In genomic region chr7:150801946-150802771, GRCh38 we compare ENCODE assay signal across 19 cellular contexts. TPM values are rescaled to one million over a fixed set of nuclear protein-coding genes. Genes with fewer than 3 reads are reported as not detected.
DNase-seq lines count a peak whose midpoint lies in the region; ATAC-seq and TF ChIP-seq lines count a peak whose summit lies in the region.
"Had no signal": no experiment of that assay in that cellular context is flagged by ENCODE, and none has a peak within 500 bp of the region (broad histone marks: within the 10 kb centered on the region; RNA-seq: fewer than 3 reads in every experiment).

No MANE protein-coding gene starts in this region.

- peak overlapping the region; percentile 67 for H3K4me3 Mint-ChIP-seq in Calu3 (ENCODE audit: low read depth, unreplicated experiment)

- no peak overlapping the region for H2BK5ac ChIP-seq in trophoblast cell (ENCODE audit: low read depth, low read length, poor library complexity)

- no peak for TF ChIP-seq CTCF in Calu3 (IDR thresholded peaks at IDR 0.05; ENCODE audit: unreplicated experiment)
- TF ChIP-seq CTCF in hepatocyte (IDR thresholded peaks at IDR 0.05; ENCODE audit: poor library complexity): no peak

- H3K4me1 ChIP-seq in hepatocyte (ENCODE audit: insufficient read depth) (no peaks in the 10 kb centered on the region), trophoblast cell (ENCODE audit: control insufficient read depth in 1 of 2, insufficient read depth in 2 of 2, low read length in 2 of 2) (peaks cover 6 to 9% of the 10 kb centered on the region in 2 experiments)

- H4K8ac ChIP-seq in trophoblast cell (ENCODE audit: low read depth, low read length): no peak overlapping the region

- H3K36me3 ChIP-seq in hepatocyte (replicated peaks; ENCODE audit: insufficient read depth, low read depth): no peaks in the 10 kb centered on the region
- H3K36me3 ChIP-seq in trophoblast cell (ENCODE audit: control insufficient read depth in 1 of 2, insufficient read depth in 2 of 2, low read length in 2 of 2): no peaks in the 10 kb centered on the region

- H3K4ac ChIP-seq in trophoblast cell (ENCODE audit: low read depth, low read length): no peak overlapping the region

- no peaks in the 10 kb centered on the region for H3K4me1 Mint-ChIP-seq in Calu3 (ENCODE audit: low read depth, unreplicated experiment)

- H2AK5ac ChIP-seq in trophoblast cell (ENCODE audit: low read length): no peak overlapping the region

- no peak overlapping the region for H3K27ac ChIP-seq in hepatocyte
- no peak overlapping the region for H3K27ac ChIP-seq in trophoblast cell (ENCODE audit: low read depth, low read length)
- H3K27ac ChIP-seq: SK-N-MC had no signal

- no peak overlapping the region for H3K27ac Mint-ChIP-seq in Calu3 (ENCODE audit: unreplicated experiment)
- H3K27ac Mint-ChIP-seq: activated CD4-positive, alpha-beta T cell treated with anti-CD3 and anti-CD28 coated beads for 36 hours had no signal

- no peaks in the 10 kb centered on the region for H3K9me3 ChIP-seq in hepatocyte (ENCODE audit: low read depth)
- peaks cover 7% of the 10 kb centered on the region for H3K9me3 ChIP-seq in trophoblast cell (ENCODE audit: insufficient read depth, low read depth, low read length)

- no peak overlapping the region for H3K14ac ChIP-seq in trophoblast cell (ENCODE audit: low read length)

- intact Hi-C loops in Calu3 (cut with micrococcal nuclease; ENCODE audit: unreplicated experiment): no loop called here

- H3K79me1 ChIP-seq in trophoblast cell (ENCODE audit: low read length): no peaks in the 10 kb centered on the region

- H3K36me3 Mint-ChIP-seq in Calu3 (ENCODE audit: insufficient read depth, unreplicated experiment): no peaks in the 10 kb centered on the region

- H3K79me2 ChIP-seq in hepatocyte: peaks cover 11% of the 10 kb centered on the region
- H3K79me2 ChIP-seq in trophoblast cell (ENCODE audit: control insufficient read depth, insufficient read depth, low read length, poor library complexity): no peaks in the 10 kb centered on the region

- ATAC-seq in GM18907 (IDR thresholded peaks at IDR 0.05; ENCODE audit: unreplicated experiment) (no peak), GM21723 (IDR thresholded peaks at IDR 0.05; ENCODE audit: unreplicated experiment) (no peak)

- H3K9me3 Mint-ChIP-seq in Calu3 (ENCODE audit: low read depth, unreplicated experiment): no peaks in the 10 kb centered on the region

- no TSS peak for BruUV-seq in Calu3 (replicated peaks; lab: Mats Ljungman, UMichigan)

- H3K9ac ChIP-seq in trophoblast cell (ENCODE audit: low read length): peak overlapping the region; percentile 16

- H4K91ac ChIP-seq in trophoblast cell (ENCODE audit: low read depth, low read length): no peak overlapping the region

- no peak overlapping the region for H3K18ac ChIP-seq in trophoblast cell (ENCODE audit: low read length)

- DNase-seq in Calu3: no peak
- peak; percentile 13 for DNase-seq in NCI-H774 (lab: John Stamatoyannopoulos, UW)
- no peak for DNase-seq in hepatocyte (ENCODE audit: low spot score)
- DNase-seq in trophoblast cell: no peak
- no peak for DNase-seq in activated CD4-positive, alpha-beta T cell treated with anti-CD3 and anti-CD28 coated beads for 1 hour
- DNase-seq in DMS79 treated with DMSO at 0.1 percent for 48 hours (lab: John Stamatoyannopoulos, UW): no peak
- DNase-seq: activated CD4-positive, alpha-beta T cell treated with anti-CD3 and anti-CD28 coated beads for 36 hours; activated gamma-delta T cell; central memory CD4-positive, alpha-beta T cell; NCI-H1092; NK-92 treated with Interleukin-12 subunit alpha and Interleukin-12 subunit beta, amount 100 ng/mL, for 24 hours; occipital lobe; stimulated activated CD4-positive, alpha-beta T cell treated with anti-CD3 and anti-CD28 coated beads, Interleukin-2, amount 100 ng/mL, for 24 hours; stimulated activated naive CD4-positive, alpha-beta T cell had no signal

- H3K4me3 ChIP-seq in hepatocyte (no peak overlapping the region), trophoblast cell (ENCODE audit: low read depth, low read length) (no peak overlapping the region)
- H3K4me3 ChIP-seq: SK-N-MC had no signal

- H3K4me2 ChIP-seq in hepatocyte: peak overlapping the region; percentile 94
- H3K4me2 ChIP-seq in trophoblast cell (ENCODE audit: low read length): no peak overlapping the region

- CTCF ChIA-PET in Calu3 (lab: Charles Lee): no interaction called here

- no peaks in the 10 kb centered on the region for H3K9me2 ChIP-seq in hepatocyte (replicated peaks; ENCODE audit: insufficient read depth)

- no peak overlapping the region for H3K23ac ChIP-seq in trophoblast cell (ENCODE audit: low read length)

- H4K12ac ChIP-seq in trophoblast cell (ENCODE audit: low read depth, low read length): no peak overlapping the region

- H3K27me3 ChIP-seq in hepatocyte (peaks cover 32% of the 10 kb centered on the region), trophoblast cell (ENCODE audit: insufficient read depth, low read length) (peaks cover 36% of the 10 kb centered on the region)

- H4K20me1 ChIP-seq in hepatocyte (ENCODE audit: insufficient read depth, poor library complexity, severe bottlenecking): no peaks in the 10 kb centered on the region

- H3K27me3 Mint-ChIP-seq in Calu3 (ENCODE audit: unreplicated experiment): peaks cover 64% of the 10 kb centered on the region

- H2BK120ac ChIP-seq in trophoblast cell (ENCODE audit: insufficient read depth, low read length, poor library complexity): no peak overlapping the region

- 87% methylated on average over 12 of the region's 12 CpGs for WGBS in hepatocyte (ENCODE audit: low lambda C conversion rate, missing lambda C conversion rate)
- no CpG with 5 or more reads among the region's 12 CpGs for WGBS in trophoblast cell (ENCODE audit: extremely low coverage, insufficient coverage, insufficient read length)

- H2AFZ ChIP-seq in hepatocyte (no peak overlapping the region), trophoblast cell (ENCODE audit: insufficient read depth, low read length, poor library complexity) (no peak overlapping the region)

- H2BK12ac ChIP-seq in trophoblast cell (ENCODE audit: low read length): no peak overlapping the region

RNA-seq across cellular contexts. Expression of gene TMEM176A, which starts 1.6 kb away (rescaled TPM):
- 1.5 and 6.1 TPM in 2 replicates for total RNA-seq in Calu3 (2022)
- total RNA-seq in hepatocyte: 202 and 224 TPM in 2 replicates
- 242 and 343 TPM in 2 replicates for polyA plus RNA-seq in hepatocyte
- 1.7 and 1.8 TPM in 2 replicates for polyA plus RNA-seq in trophoblast cell (2013)
- total RNA-seq: activated CD4-positive, alpha-beta T cell treated with anti-CD3 and anti-CD28 coated beads for 36 hours; H4; HT1080 had no signal

RNA-seq across cellular contexts. Expression of gene TMEM176B, which starts 2.0 kb away (rescaled TPM):
- total RNA-seq in Calu3 (2022) (3.1 and 7.3 TPM in 2 replicates), hepatocyte (200 and 263 TPM in 2 replicates)
- 175 and 204 TPM in 2 replicates for polyA plus RNA-seq in hepatocyte
- 2.4 TPM in 2 replicates for polyA plus RNA-seq in trophoblast cell (2013)
- total RNA-seq: activated CD4-positive, alpha-beta T cell treated with anti-CD3 and anti-CD28 coated beads for 36 hours; HT1080 had no signal

RNA-seq across cellular contexts. Expression of gene AOC1, which starts 50.2 kb away (rescaled TPM):
- 1.2 and 1.8 TPM in 2 replicates for total RNA-seq in Calu3 (2022)
- total RNA-seq in hepatocyte: 4.7 and 9.1 TPM in 2 replicates
- polyA plus RNA-seq in hepatocyte: 5.9 and 6.6 TPM in 2 replicates
- 0.18 and 0.21 TPM in 2 replicates for polyA plus RNA-seq in trophoblast cell (2013)
- total RNA-seq: activated CD4-positive, alpha-beta T cell treated with anti-CD3 and anti-CD28 coated beads for 36 hours; HT1080; occipital lobe had no signal

Comparison
In these comparisons a context has a peak if more than half of its experiments do, and no peak if none do; other contexts are left out.
1. RNA of gene TMEM176A, which starts 1.6 kb away (total RNA-seq): 202 to 224 TPM in hepatocyte; 1.5 to 6.1 TPM in Calu3; every median in the first group is over 10 times any median in the second.
2. RNA of gene TMEM176B, which starts 2.0 kb away (total RNA-seq): 200 to 263 TPM in hepatocyte; 3.1 to 7.3 TPM in Calu3; every median in the first group is over 10 times any median in the second.